ENCODE assay signal across 19 cellular contexts in genomic region chr7:69608878-69609277, GRCh38. TPM values are rescaled to one million over a fixed set of nuclear protein-coding genes. Genes with fewer than 3 reads are reported as not detected.
A peak's percentile ranks its signal among the peaks of the same experiment; 100 is the strongest.
DNase-seq lines count a peak whose midpoint lies in the region; ATAC-seq and TF ChIP-seq lines count a peak whose summit lies in the region.
"Had no signal": no experiment of that assay in that cellular context is flagged by ENCODE, and none has a peak within 500 bp of the region (broad histone marks: within the 10 kb centered on the region; RNA-seq: fewer than 3 reads in every experiment).

No MANE protein-coding gene starts in this region.

- H4K20me1 ChIP-seq in GM23338 (replicated peaks; ENCODE audit: insufficient read depth) (peaks cover 81% of the 10 kb centered on the region), OCI-LY1 (ENCODE audit: insufficient read depth, low read length) (peaks cover 8% of the 10 kb centered on the region; the same call in 1 of the 2 replicates)

- no peak overlapping the region for H3K27ac Mint-ChIP-seq in GM23338
- H3K27ac Mint-ChIP-seq: CD8-positive, alpha-beta memory T cell; T-cell had no signal

- H3F3A ChIP-seq in GM23338 (replicated peaks; ENCODE audit: low read depth) (no peaks in the 10 kb centered on the region), OCI-LY1 (ENCODE audit: insufficient read depth, low read length) (no peaks in the 10 kb centered on the region)

- H3K9me3 ChIP-seq in OCI-LY1 (ENCODE audit: low read length) = no peaks in the 10 kb centered on the region
- H3K9me3 ChIP-seq: BLaER1 had no signal

- in situ Hi-C loops in GM13976 (cut with MboI; ENCODE audit: low sequenced_read_pairs, unreplicated experiment) = no loop called here
- in situ Hi-C loops in GM13977 (cut with MboI; ENCODE audit: low pct_unique_long_range_greater_than_20kb, low sequenced_read_pairs, unreplicated experiment) = no loop called here

- H2AFZ ChIP-seq in GM23338 = no peak overlapping the region
- H2AFZ ChIP-seq in OCI-LY1 (ENCODE audit: low read length) = no peak overlapping the region

- H3K4me3 ChIP-seq in GM23338 (no peak overlapping the region), OCI-LY1 (ENCODE audit: low read depth, low read length, poor library complexity, severe bottlenecking) (no peak overlapping the region)
- H3K4me3 ChIP-seq: BLaER1 had no signal

- no peak overlapping the region for H3K9ac ChIP-seq in OCI-LY1 (ENCODE audit: low read length)
- H3K9ac ChIP-seq: BLaER1 had no signal

- peaks cover 21% of the 10 kb centered on the region for H3K27me3 Mint-ChIP-seq in GM23338 (ENCODE audit: insufficient read depth, low read depth, poor library complexity)

- no peaks in the 10 kb centered on the region for H3K36me3 Mint-ChIP-seq in GM23338 (ENCODE audit: low read depth)
- H3K36me3 Mint-ChIP-seq: CD8-positive, alpha-beta memory T cell; T-cell had no signal

- H3K4me2 ChIP-seq in GM23338 (no peak overlapping the region), OCI-LY1 (ENCODE audit: low read length) (peak overlapping the region; percentile 30; the same call in 1 of the 2 replicates)
- H3K4me2 ChIP-seq: BLaER1 had no signal

- H3K4me1 ChIP-seq in GM23338 (ENCODE audit: insufficient read depth) = peaks cover 28% of the 10 kb centered on the region
- H3K4me1 ChIP-seq in OCI-LY1 (ENCODE audit: insufficient read depth, low read length, severe bottlenecking) = peaks cover 99% of the 10 kb centered on the region

- H3K27me3 ChIP-seq in GM23338 (ENCODE audit: insufficient read depth) = peaks cover 99% of the 10 kb centered on the region
- no peaks in the 10 kb centered on the region for H3K27me3 ChIP-seq in OCI-LY1 (ENCODE audit: insufficient read depth, low read length)
- H3K27me3 ChIP-seq: BLaER1 had no signal

- TF ChIP-seq CTCF in GM23338 (conservative IDR thresholded peaks at IDR 0.05; ENCODE audit: low read depth in 2 of 2) = no peak
- no peak for TF ChIP-seq CTCF in OCI-LY1 (IDR thresholded peaks at IDR 0.05; ENCODE audit: low read length)
- no peak for TF ChIP-seq CTCF in GM13976 (IDR thresholded peaks at IDR 0.05; ENCODE audit: borderline replicate concordance, control extremely low read depth, extremely low read depth, insufficient read depth, missing control alignments)
- no peak for TF ChIP-seq CTCF in GM13977 (IDR thresholded peaks at IDR 0.05; ENCODE audit: extremely low read depth, insufficient read depth, missing control alignments)

- DNase-seq in DMS 273 (lab: John Stamatoyannopoulos, UW; ENCODE audit: unreplicated experiment) (peak; percentile 74), GM23338 (ENCODE audit: low spot score) (peak; percentile 91), iPS DF 19.7 (ENCODE audit: low read depth, low spot score) (peak; percentile 70), GM13976 (ENCODE audit: low spot score) (no peak), GM13977 (ENCODE audit: low spot score) (no peak)
- DNase-seq in stimulated activated CD4-positive, alpha-beta T cell treated with anti-CD3 and anti-CD28 coated beads, Interleukin-12 subunit alpha, Interleukin-12 subunit beta, amount 100 ng/mL, for 4 hours = no peak
- DNase-seq: CD8-positive, alpha-beta memory T cell; DMS79; NCI-H1105; NCI-H2107; NCI-H345; NCI-H524 treated with DMSO at 0.1 percent for 48 hours; PC-3; RPMI8226; SHP77 treated with DMSO at 0.1 percent for 48 hours; T-cell had no signal

- H3K4me3 Mint-ChIP-seq in GM23338 = no peak overlapping the region
- H3K4me3 Mint-ChIP-seq: CD8-positive, alpha-beta memory T cell; T-cell had no signal

- no peaks in the 10 kb centered on the region for H3K9me3 Mint-ChIP-seq in GM23338
- H3K9me3 Mint-ChIP-seq: CD8-positive, alpha-beta memory T cell; T-cell had no signal

- H3K27ac ChIP-seq in GM23338 (ENCODE audit: low read depth) (no peak overlapping the region), OCI-LY1 (ENCODE audit: low read depth, low read length, poor library complexity, severe bottlenecking) (peak overlapping the region; percentile 2)
- H3K27ac ChIP-seq: BLaER1 had no signal

- H3K36me3 ChIP-seq in GM23338 (ENCODE audit: insufficient read depth) (no peaks in the 10 kb centered on the region), OCI-LY1 (ENCODE audit: insufficient read depth, low read length) (no peaks in the 10 kb centered on the region; the same call in 1 of the 2 replicates)
- H3K36me3 ChIP-seq: BLaER1 had no signal

- peaks cover 22% of the 10 kb centered on the region for H3K79me2 ChIP-seq in GM23338 (replicated peaks; ENCODE audit: insufficient read depth)
- H3K79me2 ChIP-seq in OCI-LY1 (ENCODE audit: insufficient read depth, low read length) = peaks cover 100% of the 10 kb centered on the region

- peaks cover 43% of the 10 kb centered on the region for H3K4me1 Mint-ChIP-seq in GM23338
- H3K4me1 Mint-ChIP-seq: CD8-positive, alpha-beta memory T cell; T-cell had no signal

- peak; percentile 98 for ATAC-seq in GM23338
- ATAC-seq in HG03095 (IDR thresholded peaks at IDR 0.05; ENCODE audit: unreplicated experiment) = no peak
- ATAC-seq: PC-3, T-cell had no signal

- H3K9me2 ChIP-seq in GM23338 (ENCODE audit: insufficient read depth) = no peaks in the 10 kb centered on the region
- no peaks in the 10 kb centered on the region for H3K9me2 ChIP-seq in OCI-LY1 (ENCODE audit: low read depth, low read length)

TF ChIP-seq in GM23338, 12 proteins besides CTCF, POLR2A, EP300 and RAD21 (continues in another document):
- TF ChIP-seq, protein P1, sequence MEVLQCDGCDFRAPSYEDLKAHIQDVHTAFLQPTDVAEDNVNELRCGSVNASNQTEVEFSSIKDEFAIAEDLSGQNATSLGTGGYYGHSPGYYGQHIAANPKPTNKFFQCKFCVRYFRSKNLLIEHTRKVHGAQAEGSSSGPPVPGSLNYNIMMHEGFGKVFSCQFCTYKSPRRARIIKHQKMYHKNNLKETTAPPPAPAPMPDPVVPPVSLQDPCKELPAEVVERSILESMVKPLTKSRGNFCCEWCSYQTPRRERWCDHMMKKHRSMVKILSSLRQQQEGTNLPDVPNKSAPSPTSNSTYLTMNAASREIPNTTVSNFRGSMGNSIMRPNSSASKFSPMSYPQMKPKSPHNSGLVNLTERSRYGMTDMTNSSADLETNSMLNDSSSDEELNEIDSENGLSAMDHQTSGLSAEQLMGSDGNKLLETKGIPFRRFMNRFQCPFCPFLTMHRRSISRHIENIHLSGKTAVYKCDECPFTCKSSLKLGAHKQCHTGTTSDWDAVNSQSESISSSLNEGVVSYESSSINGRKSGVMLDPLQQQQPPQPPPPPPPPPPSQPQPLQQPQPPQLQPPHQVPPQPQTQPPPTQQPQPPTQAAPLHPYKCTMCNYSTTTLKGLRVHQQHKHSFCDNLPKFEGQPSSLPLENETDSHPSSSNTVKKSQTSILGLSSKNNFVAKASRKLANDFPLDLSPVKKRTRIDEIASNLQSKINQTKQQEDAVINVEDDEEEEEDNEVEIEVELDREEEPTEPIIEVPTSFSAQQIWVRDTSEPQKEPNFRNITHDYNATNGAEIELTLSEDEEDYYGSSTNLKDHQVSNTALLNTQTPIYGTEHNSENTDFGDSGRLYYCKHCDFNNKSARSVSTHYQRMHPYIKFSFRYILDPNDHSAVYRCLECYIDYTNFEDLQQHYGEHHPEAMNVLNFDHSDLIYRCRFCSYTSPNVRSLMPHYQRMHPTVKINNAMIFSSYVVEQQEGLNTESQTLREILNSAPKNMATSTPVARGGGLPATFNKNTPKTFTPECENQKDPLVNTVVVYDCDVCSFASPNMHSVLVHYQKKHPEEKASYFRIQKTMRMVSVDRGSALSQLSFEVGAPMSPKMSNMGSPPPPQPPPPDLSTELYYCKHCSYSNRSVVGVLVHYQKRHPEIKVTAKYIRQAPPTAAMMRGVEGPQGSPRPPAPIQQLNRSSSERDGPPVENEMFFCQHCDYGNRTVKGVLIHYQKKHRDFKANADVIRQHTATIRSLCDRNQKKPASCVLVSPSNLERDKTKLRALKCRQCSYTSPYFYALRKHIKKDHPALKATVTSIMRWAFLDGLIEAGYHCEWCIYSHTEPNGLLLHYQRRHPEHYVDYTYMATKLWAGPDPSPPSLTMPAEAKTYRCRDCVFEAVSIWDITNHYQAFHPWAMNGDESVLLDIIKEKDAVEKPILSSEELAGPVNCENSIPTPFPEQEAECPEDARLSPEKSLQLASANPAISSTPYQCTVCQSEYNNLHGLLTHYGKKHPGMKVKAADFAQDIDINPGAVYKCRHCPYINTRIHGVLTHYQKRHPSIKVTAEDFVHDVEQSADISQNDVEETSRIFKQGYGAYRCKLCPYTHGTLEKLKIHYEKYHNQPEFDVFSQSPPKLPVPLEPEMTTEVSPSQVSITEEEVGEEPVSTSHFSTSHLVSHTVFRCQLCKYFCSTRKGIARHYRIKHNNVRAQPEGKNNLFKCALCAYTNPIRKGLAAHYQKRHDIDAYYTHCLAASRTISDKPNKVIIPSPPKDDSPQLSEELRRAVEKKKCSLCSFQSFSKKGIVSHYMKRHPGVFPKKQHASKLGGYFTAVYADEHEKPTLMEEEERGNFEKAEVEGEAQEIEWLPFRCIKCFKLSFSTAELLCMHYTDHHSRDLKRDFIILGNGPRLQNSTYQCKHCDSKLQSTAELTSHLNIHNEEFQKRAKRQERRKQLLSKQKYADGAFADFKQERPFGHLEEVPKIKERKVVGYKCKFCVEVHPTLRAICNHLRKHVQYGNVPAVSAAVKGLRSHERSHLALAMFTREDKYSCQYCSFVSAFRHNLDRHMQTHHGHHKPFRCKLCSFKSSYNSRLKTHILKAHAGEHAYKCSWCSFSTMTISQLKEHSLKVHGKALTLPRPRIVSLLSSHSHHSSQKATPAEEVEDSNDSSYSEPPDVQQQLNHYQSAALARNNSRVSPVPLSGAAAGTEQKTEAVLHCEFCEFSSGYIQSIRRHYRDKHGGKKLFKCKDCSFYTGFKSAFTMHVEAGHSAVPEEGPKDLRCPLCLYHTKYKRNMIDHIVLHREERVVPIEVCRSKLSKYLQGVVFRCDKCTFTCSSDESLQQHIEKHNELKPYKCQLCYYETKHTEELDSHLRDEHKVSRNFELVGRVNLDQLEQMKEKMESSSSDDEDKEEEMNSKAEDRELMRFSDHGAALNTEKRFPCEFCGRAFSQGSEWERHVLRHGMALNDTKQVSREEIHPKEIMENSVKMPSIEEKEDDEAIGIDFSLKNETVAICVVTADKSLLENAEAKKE (CRISPR knock-in tag; IDR thresholded peaks at IDR 0.05) = no peak
- peak; percentile 88; the same call in 1 of the 2 replicates for TF ChIP-seq NANOG (IDR thresholded peaks at IDR 0.05; ENCODE audit: borderline replicate concordance)
- TF ChIP-seq CREB1 (CRISPR knock-in tag; IDR thresholded peaks at IDR 0.05; ENCODE audit: low read depth) = peak; percentile 55; the same call in 1 of the 2 replicates
- TF ChIP-seq POLR2AphosphoS5 (IDR thresholded peaks at IDR 0.05; ENCODE audit: low read depth) = peak; percentile 58

RNA-seq across cellular contexts. Expression of gene AUTS2, which starts 10.6 kb away (rescaled TPM):
- 57.1 and 91.0 TPM in 2 replicates for total RNA-seq in GM23338 (2014; rRNA removed; shearing (Covaris generic))
- 32.0 and 36.6 TPM in 2 replicates for polyA plus RNA-seq in GM23338 (2016; fragmentation: Nextera tagmentation; extraction: Ambion mirVana)
- total RNA-seq: PC-3 had no signal

Comparison
In these comparisons a context has a peak if more than half of its experiments do, and no peak if none do; other contexts are left out.
1. DNase-seq: peak in DMS 273 (single experiment), GM23338 (single experiment) and iPS DF 19.7 (single experiment); none in GM13976 (single experiment), stimulated activated CD4-positive, alpha-beta T cell treated with anti-CD3 and anti-CD28 coated beads, Interleukin-12 subunit alpha, Interleukin-12 subunit beta, amount 100 ng/mL, for 4 hours (single experiment) and GM13977 (single experiment).